ENCODE assay signal across 1 cellular context in genomic region chr1:7669559-7670208, GRCh38.
TF ChIP-seq lines count a peak whose summit lies in the region.

No MANE protein-coding gene starts in this region.

TF ChIP-seq in HepG2, 621 proteins besides CTCF, POLR2A, EP300 and RAD21 (continued from another document and continues in another):
- no peak for TF ChIP-seq STAT6 (CRISPR knock-in tag; IDR thresholded peaks at IDR 0.05; ENCODE audit: borderline replicate concordance)
- no peak for TF ChIP-seq SATB2 (CRISPR knock-in tag; IDR thresholded peaks at IDR 0.05)
- TF ChIP-seq SSRP1 (CRISPR knock-in tag; IDR thresholded peaks at IDR 0.05): no peak
- TF ChIP-seq MTA1 (CRISPR knock-in tag; IDR thresholded peaks at IDR 0.05; ENCODE audit: borderline replicate concordance): no peak
- no peak for TF ChIP-seq AGO2 (optimal IDR thresholded peaks at IDR 0.05; ENCODE audit: low read depth, low read length)
- TF ChIP-seq ZSCAN9 (CRISPR knock-in tag; IDR thresholded peaks at IDR 0.05; ENCODE audit: borderline replicate concordance): no peak
- no peak for TF ChIP-seq BCLAF1 (IDR thresholded peaks at IDR 0.05)
- no peak for TF ChIP-seq ZNF34 (CRISPR knock-in tag; IDR thresholded peaks at IDR 0.05; ENCODE audit: borderline replicate concordance)
- no peak for TF ChIP-seq PRPF4 (IDR thresholded peaks at IDR 0.05; ENCODE audit: low read depth, low read length, poor library complexity, severe bottlenecking)
- TF ChIP-seq YEATS4 (CRISPR knock-in tag; IDR thresholded peaks at IDR 0.05; ENCODE audit: borderline replicate concordance): no peak
- TF ChIP-seq ZNF605 (CRISPR knock-in tag; IDR thresholded peaks at IDR 0.05): no peak
- no peak for TF ChIP-seq TCF7 (IDR thresholded peaks at IDR 0.05; ENCODE audit: low read depth)
- TF ChIP-seq ZMAT5 (CRISPR knock-in tag; IDR thresholded peaks at IDR 0.05; ENCODE audit: borderline replicate concordance, low read depth): no peak
- TF ChIP-seq NFKBIZ (CRISPR knock-in tag; IDR thresholded peaks at IDR 0.05): no peak
- no peak for TF ChIP-seq HNRNPK (IDR thresholded peaks at IDR 0.05; ENCODE audit: low read depth, low read length, poor library complexity, severe bottlenecking)
- TF ChIP-seq ZBTB25 (CRISPR knock-in tag; IDR thresholded peaks at IDR 0.05): no peak
- TF ChIP-seq IRF9 (CRISPR knock-in tag; IDR thresholded peaks at IDR 0.05; ENCODE audit: borderline replicate concordance): no peak
- TF ChIP-seq ATF2 (CRISPR knock-in tag; IDR thresholded peaks at IDR 0.05): no peak
- peak; percentile 55 for TF ChIP-seq ZNF687 (CRISPR knock-in tag; IDR thresholded peaks at IDR 0.05)
- TF ChIP-seq ZNF577 (CRISPR knock-in tag; IDR thresholded peaks at IDR 0.05; ENCODE audit: borderline replicate concordance, low read depth): no peak
- TF ChIP-seq ZNF10 (CRISPR knock-in tag; IDR thresholded peaks at IDR 0.05; ENCODE audit: borderline replicate concordance, low read depth): no peak
- no peak for TF ChIP-seq HNF4A (CRISPR knock-in tag; IDR thresholded peaks at IDR 0.05)
- no peak for TF ChIP-seq SRY (CRISPR knock-in tag; IDR thresholded peaks at IDR 0.05)
- TF ChIP-seq ZNF484 (CRISPR knock-in tag; IDR thresholded peaks at IDR 0.05; ENCODE audit: borderline replicate concordance, low read depth): no peak
- TF ChIP-seq ZMAT3 (CRISPR knock-in tag; conservative IDR thresholded peaks at IDR 0.05): no peak
- TF ChIP-seq ZNF607 (CRISPR knock-in tag; IDR thresholded peaks at IDR 0.05; ENCODE audit: borderline replicate concordance): 0 out of 2 replicates have a peak, but pooled peaks have one; percentile 24
- no peak for TF ChIP-seq JUND (CRISPR knock-in tag; IDR thresholded peaks at IDR 0.05)
- TF ChIP-seq SOX13 (IDR thresholded peaks at IDR 0.05): no peak
- no peak for TF ChIP-seq SOX13 (CRISPR knock-in tag; conservative IDR thresholded peaks at IDR 0.05 in 1 of 2, IDR thresholded peaks at IDR 0.05 in 1 of 2)
- no peak for TF ChIP-seq MLXIP (CRISPR knock-in tag; IDR thresholded peaks at IDR 0.05; ENCODE audit: borderline replicate concordance)
- TF ChIP-seq KLF6 (CRISPR knock-in tag; IDR thresholded peaks at IDR 0.05): no peak
- no peak for TF ChIP-seq ARID2 (CRISPR knock-in tag; IDR thresholded peaks at IDR 0.05; ENCODE audit: borderline replicate concordance)
- TF ChIP-seq ZNF792 (CRISPR knock-in tag; IDR thresholded peaks at IDR 0.05): no peak
- TF ChIP-seq ZNF572 (CRISPR knock-in tag; IDR thresholded peaks at IDR 0.05): no peak
- TF ChIP-seq ATF7 (IDR thresholded peaks at IDR 0.05): no peak
- TF ChIP-seq ATF7 (CRISPR knock-in tag; IDR thresholded peaks at IDR 0.05): no peak
- peak; percentile 49; the same call in 1 of the 2 replicates for TF ChIP-seq FOXP4 (CRISPR knock-in tag; IDR thresholded peaks at IDR 0.05)
- TF ChIP-seq PLRG1 (conservative IDR thresholded peaks at IDR 0.05): no peak
- TF ChIP-seq SRSF4 (IDR thresholded peaks at IDR 0.05; ENCODE audit: low read depth, low read length, poor library complexity, severe bottlenecking): no peak
- no peak for TF ChIP-seq REXO4 (CRISPR knock-in tag; IDR thresholded peaks at IDR 0.05; ENCODE audit: borderline replicate concordance)
- no peak for TF ChIP-seq FOXP1 (IDR thresholded peaks at IDR 0.05)
- TF ChIP-seq FOXP1 (CRISPR knock-in tag; IDR thresholded peaks at IDR 0.05): 0 out of 2 replicates have a peak, but pooled peaks have one; percentile 28
